Comparison of ENCODE assay signal across 26 cellular contexts in genomic region chr1:19759740-19760089, GRCh38. TPM values are rescaled to one million over a fixed set of nuclear protein-coding genes. Genes with fewer than 3 reads are reported as not detected.
DNase-seq lines count a peak whose midpoint lies in the region; ATAC-seq, FAIRE-seq and TF ChIP-seq lines count a peak whose summit lies in the region.
"Had no signal": no experiment of that assay in that cellular context is flagged by ENCODE, and none has a peak within 500 bp of the region (broad histone marks: within the 10 kb centered on the region; RNA-seq: fewer than 3 reads in every experiment).

No MANE protein-coding gene starts in this region.

- H3K9ac ChIP-seq in mammary epithelial cell (ENCODE audit: insufficient read depth, low read length), result no peak overlapping the region
- H3K9ac ChIP-seq in HepG2 (ENCODE audit: insufficient read depth, low read depth, low read length), result no peak overlapping the region

- intact Hi-C loops in mammary epithelial cell (cut with micrococcal nuclease) (no loop called here), breast epithelium (cut with DNase I; ENCODE audit: low total_unique reads) (no loop called here), ascending aorta (cut with DNase I) (loop anchor here (5.0 kb wide), 1 partner anchor 38 kb away; the partner anchor contains the start of gene TMCO4), HepG2 (cut with micrococcal nuclease; ENCODE audit: unreplicated experiment) (no loop called here), Right ventricle myocardium inferior (cut with DNase I) (no loop called here)

- 11% methylated on average over 1 of the region's 1 CpG for WGBS in mammary epithelial cell (ENCODE audit: low coverage, missing lambda C conversion rate)
- 0% methylated on average over 1 of the region's 1 CpG for WGBS in HepG2 (ENCODE audit: low lambda C conversion rate)

- dilution Hi-C loops in mammary epithelial cell (cut with HindIII; ENCODE audit: low sequenced_read_pairs), result loop anchor here (5.0 kb wide), 1 partner anchor 62 kb away; no protein-coding TSS in a partner anchor

- H2AFZ ChIP-seq in mammary epithelial cell (ENCODE audit: low read depth, low read length) (no peak overlapping the region), HepG2 (ENCODE audit: low read length) (no peak overlapping the region)
- H2AFZ ChIP-seq: GM23338 had no signal

- no peak for FAIRE-seq in HepG2 (lab: Jason Lieb, UNC)
- FAIRE-seq: endothelial cell of umbilical vein had no signal

- H3K4me1 ChIP-seq in mammary epithelial cell (ENCODE audit: insufficient read depth, low read length), result peaks cover 16% of the 10 kb centered on the region
- H3K4me1 ChIP-seq in breast epithelium, result no peaks in the 10 kb centered on the region
- peaks cover 6 to 15% of the 10 kb centered on the region in 2 donors for H3K4me1 ChIP-seq in ascending aorta
- H3K4me1 ChIP-seq in HepG2 (ENCODE audit: insufficient read depth, low read length), result peaks cover 11% of the 10 kb centered on the region
- H3K4me1 ChIP-seq in BE2C, result no peaks in the 10 kb centered on the region

- no peak for TF ChIP-seq POLR2A in breast epithelium (IDR thresholded peaks at IDR 0.05)
- TF ChIP-seq POLR2A in HepG2 (IDR thresholded peaks at IDR 0.05; ENCODE audit: insufficient read depth in 1 of 2, low read depth in 2 of 2, low read length in 2 of 2), result no peak

- H3K79me2 ChIP-seq in mammary epithelial cell (ENCODE audit: insufficient read depth, low read length) (no peaks in the 10 kb centered on the region), HepG2 (ENCODE audit: insufficient read depth, low read length) (no peaks in the 10 kb centered on the region)

- no peaks in the 10 kb centered on the region for H3K27me3 ChIP-seq in mammary epithelial cell (ENCODE audit: insufficient read depth, low read length)
- H3K27me3 ChIP-seq in breast epithelium, result no peaks in the 10 kb centered on the region
- no peaks in the 10 kb centered on the region for H3K27me3 ChIP-seq in ascending aorta
- no peaks in the 10 kb centered on the region for H3K27me3 ChIP-seq in HepG2 (ENCODE audit: control insufficient read depth in 1 of 2, insufficient read depth in 2 of 2, low read length in 2 of 2)
- no peaks in the 10 kb centered on the region for H3K27me3 ChIP-seq in BE2C
- H3K27me3 ChIP-seq: neutrophil, right lobe of liver had no signal

- CTCF ChIA-PET in mammary epithelial cell (lab: Charles Lee; ENCODE audit: low non-redundant PET), result no interaction called here
- CTCF ChIA-PET in HepG2 (lab: Yijun Ruan, JAX; ENCODE audit: low intra/inter-chr PET ratio, low total read pairs), result no interaction called here

- H3K4me3 ChIP-seq in mammary epithelial cell (replicated peaks in 1 of 3; ENCODE audit: insufficient read depth in 1 of 3, low read depth in 2 of 3, low read length in 3 of 3) (no peak overlapping the region), breast epithelium (no peak overlapping the region), ascending aorta (no peak overlapping the region), HepG2 (replicated peaks in 1 of 3; ENCODE audit: insufficient read depth in 1 of 3, low read depth in 2 of 3, low read length in 3 of 3) (no peak overlapping the region), BE2C (ENCODE audit: low read depth, low read length) (no peak overlapping the region)
- H3K4me3 ChIP-seq: GM23338, right lobe of liver had no signal

- no peak for TF ChIP-seq RAD21 in HepG2 (CRISPR knock-in tag; IDR thresholded peaks at IDR 0.05)

- no peak overlapping the region for H3K27ac ChIP-seq in mammary epithelial cell (ENCODE audit: insufficient read depth, low read depth, low read length)
- H3K27ac ChIP-seq in breast epithelium, result no peak overlapping the region
- H3K27ac ChIP-seq in ascending aorta, result peak overlapping the region; percentile 53 to 61
- H3K27ac ChIP-seq in HepG2 (ENCODE audit: extremely low read length, insufficient read depth, low read length), result no peak overlapping the region
- H3K27ac ChIP-seq: neutrophil, right lobe of liver had no signal

- TF ChIP-seq CTCF in mammary epithelial cell (conservative IDR thresholded peaks at IDR 0.05 in 1 of 2, IDR thresholded peaks at IDR 0.05 in 1 of 2; ENCODE audit: extremely low read depth in 1 of 2, insufficient read depth in 1 of 2, low read depth in 1 of 2, low read length in 2 of 2) (no peak), breast epithelium (IDR thresholded peaks at IDR 0.05) (no peak), ascending aorta (IDR thresholded peaks at IDR 0.05) (no peak), HepG2 (CRISPR knock-in tag; IDR thresholded peaks at IDR 0.05) (no peak), BE2C (IDR thresholded peaks at IDR 0.05; ENCODE audit: low read depth, low read length) (no peak)

- H3K9me3 ChIP-seq in mammary epithelial cell (replicated peaks; ENCODE audit: insufficient read depth, low read length) (no peaks in the 10 kb centered on the region), breast epithelium (no peaks in the 10 kb centered on the region), ascending aorta (no peaks in the 10 kb centered on the region), HepG2 (ENCODE audit: low read length) (no peaks in the 10 kb centered on the region), BE2C (no peaks in the 10 kb centered on the region)
- H3K9me3 ChIP-seq: neutrophil, right lobe of liver had no signal

- no TSS peak for BruUV-seq in mammary epithelial cell (replicated peaks; lab: Mats Ljungman, UMichigan)
- no TSS peak for BruUV-seq in HepG2 (replicated peaks; lab: Mats Ljungman, UMichigan)

- ATAC-seq in HepG2 (peak; percentile 57; the same call in 2 of the 3 replicates), Right ventricle myocardium inferior (no peak)
- ATAC-seq: GM23338, left lobe of liver, WTC11 had no signal

- in situ Hi-C loops in mammary epithelial cell (cut with MboI; ENCODE audit: low sequenced_read_pairs in 2 of 2) (no loop called here), HepG2 (cut with HindIII; ENCODE audit: extremely low pct_ligation_motif_present, low pct_unique_long_range_greater_than_20kb) (loop anchor here (5.0 kb wide), 2 partner anchors 53 to 108 kb away; no protein-coding TSS in a partner anchor)

- POLR2A ChIA-PET in HepG2 (lab: Yijun Ruan, JAX), result interaction anchor here (0.9 kb wide), 1 partner anchor 56 kb away, joined by 3 read pairs; the partner anchor contains the start of gene RNF186

- H4K20me1 ChIP-seq in mammary epithelial cell (ENCODE audit: insufficient read depth, low read length) (no peaks in the 10 kb centered on the region), HepG2 (ENCODE audit: insufficient read depth, low read length) (no peaks in the 10 kb centered on the region)

- peak; percentile 18 for DNase-seq in mammary epithelial cell
- DNase-seq in breast epithelium (ENCODE audit: low spot score in 2 of 2), result no peak
- no peak for DNase-seq in ascending aorta (ENCODE audit: low spot score in 2 of 2)
- DNase-seq in HepG2 (ENCODE audit: low spot score), result peak; percentile 58
- no peak for DNase-seq in Right ventricle myocardium inferior (ENCODE audit: missing footprints)
- no peak for DNase-seq in NCI-H146 (lab: John Stamatoyannopoulos, UW)
- no peak for DNase-seq in BE2C
- DNase-seq in C1 segment of cervical spinal cord (lab: John Stamatoyannopoulos, UW), result no peak
- DNase-seq: 8988T; activated CD4-positive, alpha-beta memory T cell treated with anti-CD3 and anti-CD28 coated beads, Interleukin-2, amount 10 ng/mL, durations not matched to agents 7 days and 5 days; activated naive CD4-positive, alpha-beta T cell treated with anti-CD3 and anti-CD28 coated beads, Interleukin-2, amount 50 U/mL, for 16 hours; activated T-cell treated with anti-CD3 and anti-CD28 coated beads, Interleukin-2, amount 50 U/mL, for 24 hours; CD4-positive, alpha-beta T cell; foreskin melanocyte; NCI-H524 treated with DMSO at 0.1 percent for 48 hours; right lobe of liver; stimulated activated CD4-positive, alpha-beta T cell treated with anti-CD3 and anti-CD28 coated beads, Interleukin-1b, Interleukin-23, amount 100 ng/mL, for 48 hours; T-helper 2 cell had no signal

- no peaks in the 10 kb centered on the region for H3K36me3 ChIP-seq in mammary epithelial cell (ENCODE audit: insufficient read depth, low read length)
- peaks cover 5% of the 10 kb centered on the region for H3K36me3 ChIP-seq in breast epithelium
- H3K36me3 ChIP-seq in ascending aorta, result no peaks in the 10 kb centered on the region
- no peaks in the 10 kb centered on the region for H3K36me3 ChIP-seq in HepG2 (replicated peaks in 1 of 2; ENCODE audit: control insufficient read depth in 1 of 2, insufficient read depth in 2 of 2, low read length in 2 of 2)
- H3K36me3 ChIP-seq in BE2C, result no peaks in the 10 kb centered on the region

- no peak for TF ChIP-seq EP300 in HepG2 (IDR thresholded peaks at IDR 0.05; ENCODE audit: low read depth in 2 of 2, low read length in 2 of 2)
- TF ChIP-seq EP300 in HepG2 (CRISPR knock-in tag; IDR thresholded peaks at IDR 0.05; ENCODE audit: borderline replicate concordance), result no peak

- H3K4me2 ChIP-seq in mammary epithelial cell (ENCODE audit: insufficient read depth, low read depth, low read length), result no peak overlapping the region
- no peak overlapping the region for H3K4me2 ChIP-seq in HepG2 (ENCODE audit: low read depth, low read length)
- H3K4me2 ChIP-seq: GM23338 had no signal

RNA-seq across cellular contexts. Expression of gene TMCO4, which starts 40.0 kb away (rescaled TPM):
- total RNA-seq in mammary epithelial cell, result 10 to 100 TPM in 1 of 2 donors, 1 to 10 TPM in 1; 5.7 to 16.2 TPM
- polyA plus RNA-seq in mammary epithelial cell, result 4.5 TPM
- 3.3 TPM for polyA minus RNA-seq in mammary epithelial cell
- 10 to 100 TPM; 26.7 to 44.2 (median 34.1) TPM for total RNA-seq in breast epithelium
- 5.7 TPM for total RNA-seq in ascending aorta
- 3.9 and 4.1 TPM in 2 replicates for total RNA-seq in HepG2 (2016; rRNA removed; fragmentation: Illumina TruSeq; extraction: Trizol)
- 2.2 and 2.4 TPM in 2 replicates for total RNA-seq in HepG2 (2016; cell fraction: cytosol; rRNA removed; fragmentation: Illumina TruSeq; extraction: Trizol; ENCODE audit: low read depth)
- total RNA-seq in HepG2 (2016; cell fraction: insoluble cytoplasmic fraction; rRNA removed; fragmentation: Illumina TruSeq; extraction: Trizol), result 4.4 and 6.1 TPM in 2 replicates
- total RNA-seq in HepG2 (2016; cell fraction: membrane; rRNA removed; fragmentation: Illumina TruSeq; extraction: Trizol), result 3.6 and 4.0 TPM in 2 replicates
- 5.2 and 5.6 TPM in 2 replicates for total RNA-seq in HepG2 (2016; cell fraction: nucleus; rRNA removed; fragmentation: Illumina TruSeq; extraction: Trizol)
- 2.1 and 3.3 TPM in 2 replicates for polyA plus RNA-seq in HepG2 (2011; rRNA removed)
- 2.3 and 3.3 TPM in 2 replicates for polyA plus RNA-seq in HepG2 (2011; cell fraction: cytosol; rRNA removed)
- 4.8 and 6.1 TPM in 2 replicates for polyA plus RNA-seq in HepG2 (2011; cell fraction: nucleus; rRNA removed)
- polyA plus RNA-seq in HepG2 (2012), result 1.3 and 1.9 TPM in 2 replicates
- polyA plus RNA-seq in HepG2 (2016; cell fraction: cytosol; fragmentation: Illumina TruSeq; extraction: Trizol; ENCODE audit: low read depth), result 2.0 and 2.4 TPM in 2 replicates
- polyA plus RNA-seq in HepG2 (2016; cell fraction: insoluble cytoplasmic fraction; fragmentation: Illumina TruSeq; extraction: Trizol; ENCODE audit: low read depth), result 2.8 and 3.9 TPM in 2 replicates
- polyA plus RNA-seq in HepG2 (2016; cell fraction: membrane; fragmentation: Illumina TruSeq; extraction: Trizol; ENCODE audit: low read depth), result 3.1 and 3.5 TPM in 2 replicates
- 5.0 and 6.3 TPM in 2 replicates for polyA plus RNA-seq in HepG2 (2016; cell fraction: nucleus; fragmentation: Illumina TruSeq; extraction: Trizol; ENCODE audit: insufficient read depth, low read depth)
- 5.4 and 25.9 TPM in 2 replicates for polyA minus RNA-seq in HepG2 (2011; rRNA and poly(A)+ RNA removed; ENCODE audit: low replicate concordance)
- 2.5 and 2.6 TPM in 2 replicates for polyA minus RNA-seq in HepG2 (2011; cell fraction: cytosol; rRNA and poly(A)+ RNA removed)
- 1.5 and 3.6 TPM in 2 replicates for polyA minus RNA-seq in HepG2 (2011; cell fraction: nucleus; rRNA and poly(A)+ RNA removed)
- 7.6 TPM for total RNA-seq in Right ventricle myocardium inferior
- 0.57 TPM for polyA plus RNA-seq in BE2C (2012; ENCODE audit: insufficient read depth, insufficient read length, low read depth)

RNA-seq across cellular contexts. Expression of gene RNF186, which starts 55.4 kb away (rescaled TPM):
- total RNA-seq in mammary epithelial cell (not detected), breast epithelium (1 to 10 TPM in 1 of 3 donors, under 1 TPM in 1, not detected in 1; 0.44 to 4.3 TPM), ascending aorta (not detected), HepG2 (2016; rRNA removed; fragmentation: Illumina TruSeq; extraction: Trizol) (0.20 TPM in 1 of 2 replicates, not detected in the other), Right ventricle myocardium inferior (not detected)
- polyA plus RNA-seq in mammary epithelial cell (not detected), HepG2 (2011; rRNA removed) (0.07 and 0.10 TPM in 2 replicates)
- not detected for polyA minus RNA-seq in mammary epithelial cell
- 0.26 TPM in 1 of 2 replicates, not detected in the other for total RNA-seq in HepG2 (2016; cell fraction: cytosol; rRNA removed; fragmentation: Illumina TruSeq; extraction: Trizol; ENCODE audit: low read depth)
- total RNA-seq in HepG2 (2016; cell fraction: insoluble cytoplasmic fraction; rRNA removed; fragmentation: Illumina TruSeq; extraction: Trizol), result 0.09 TPM in 1 of 2 replicates, not detected in the other
- 0.12 TPM in 1 of 2 replicates, not detected in the other for total RNA-seq in HepG2 (2016; cell fraction: membrane; rRNA removed; fragmentation: Illumina TruSeq; extraction: Trizol)
- not detected in 2 replicates for total RNA-seq in HepG2 (2016; cell fraction: nucleus; rRNA removed; fragmentation: Illumina TruSeq; extraction: Trizol)
- 0.11 and 0.12 TPM in 2 replicates for polyA plus RNA-seq in HepG2 (2011; cell fraction: cytosol; rRNA removed)
- polyA plus RNA-seq in HepG2 (2011; cell fraction: nucleus; rRNA removed), result 0.28 TPM in 1 of 2 replicates, not detected in the other
- 0.34 and 0.55 TPM in 2 replicates for polyA plus RNA-seq in HepG2 (2012)
- 0.10 TPM in 1 of 2 replicates, not detected in the other for polyA plus RNA-seq in HepG2 (2016; cell fraction: cytosol; fragmentation: Illumina TruSeq; extraction: Trizol; ENCODE audit: low read depth)
- polyA plus RNA-seq in HepG2 (2016; cell fraction: insoluble cytoplasmic fraction; fragmentation: Illumina TruSeq; extraction: Trizol; ENCODE audit: low read depth), result not detected in 2 replicates
- polyA plus RNA-seq in HepG2 (2016; cell fraction: membrane; fragmentation: Illumina TruSeq; extraction: Trizol; ENCODE audit: low read depth), result not detected in 2 replicates
- polyA plus RNA-seq in HepG2 (2016; cell fraction: nucleus; fragmentation: Illumina TruSeq; extraction: Trizol; ENCODE audit: insufficient read depth, low read depth), result not detected in 2 replicates
- polyA minus RNA-seq in HepG2 (2011; rRNA and poly(A)+ RNA removed; ENCODE audit: low replicate concordance), result 0.12 TPM in 1 of 2 replicates, not detected in the other
- not detected in 2 replicates for polyA minus RNA-seq in HepG2 (2011; cell fraction: cytosol; rRNA and poly(A)+ RNA removed)
- polyA minus RNA-seq in HepG2 (2011; cell fraction: nucleus; rRNA and poly(A)+ RNA removed), result not detected in 2 replicates
- not detected for polyA plus RNA-seq in BE2C (2012; ENCODE audit: insufficient read depth, insufficient read length, low read depth)
- total RNA-seq: activated CD4-positive, alpha-beta memory T cell treated with anti-CD3 and anti-CD28 coated beads, Interleukin-2, amount 10 ng/mL, durations not matched to agents 7 days and 5 days; CD4-positive, alpha-beta T cell; endothelial cell of umbilical vein; GM23338; OCI-LY7; SK-MEL-5; WTC11 had no signal
- polyA plus RNA-seq: endothelial cell of umbilical vein, GM23338, IgD-negative memory B cell had no signal

Comparison
In these comparisons a context has a peak if more than half of its experiments do, and no peak if none do; other contexts are left out.
1. DNase-seq: peak in mammary epithelial cell (single experiment) and HepG2 (single experiment); none in breast epithelium (0 of 2), ascending aorta (0 of 2), Right ventricle myocardium inferior (single experiment), NCI-H146 (single experiment), BE2C (single experiment) and C1 segment of cervical spinal cord (0 of 14).
2. H3K27ac ChIP-seq: peak in ascending aorta (2 of 2); none in mammary epithelial cell (single experiment), breast epithelium (0 of 2) and HepG2 (single experiment).